ENCODE assay signal across 12 cellular contexts in the genomic region with DNA sequence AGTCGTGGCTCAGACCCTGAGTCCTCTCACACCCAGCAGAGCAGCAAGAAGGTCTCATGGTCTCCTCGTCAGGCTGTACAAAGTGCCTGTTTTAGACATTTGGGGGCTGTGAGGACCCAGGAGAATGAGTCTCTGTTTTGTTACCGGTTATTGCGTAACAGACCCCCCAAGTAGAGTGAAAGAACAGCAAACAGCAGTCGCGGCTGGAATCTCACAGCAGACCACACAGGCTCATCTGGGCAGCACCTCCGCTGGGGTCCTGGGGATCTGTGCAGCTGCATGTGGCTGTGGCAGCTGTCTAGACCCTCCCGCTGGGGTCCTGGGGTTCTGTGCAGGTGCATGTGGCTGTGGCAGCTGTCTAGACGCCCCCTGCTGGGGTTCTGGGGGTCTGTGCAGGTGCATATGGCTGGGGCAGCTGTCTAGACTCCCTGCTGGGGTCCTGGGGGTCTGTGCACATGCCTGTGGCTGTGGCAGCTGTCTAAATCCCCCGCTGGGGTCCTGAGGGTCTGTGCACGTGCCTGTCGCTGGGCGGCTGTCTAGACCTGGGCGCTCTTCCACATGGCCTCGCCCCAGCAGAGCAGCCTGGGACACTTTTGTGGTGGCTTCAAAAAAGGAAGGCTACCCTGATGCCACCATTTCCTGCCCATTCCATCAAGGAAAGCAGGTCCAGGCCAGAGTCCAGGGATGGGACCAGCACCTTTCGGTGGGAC. TPM values are rescaled to one million over a fixed set of nuclear protein-coding genes. Genes with fewer than 3 reads are reported as not detected.
DNase-seq lines count a peak whose midpoint lies in the region; ATAC-seq and TF ChIP-seq lines count a peak whose summit lies in the region.
"Had no signal": no experiment of that assay in that cellular context is flagged by ENCODE, and none has a peak within 500 bp of the region (broad histone marks: within the 10 kb centered on the region; RNA-seq: fewer than 3 reads in every experiment).

No MANE protein-coding gene starts in this region.

- H3K27me3 Mint-ChIP-seq in activated CD4-positive, alpha-beta T cell treated with anti-CD3 and anti-CD28 coated beads for 36 hours, result no peaks in the 10 kb centered on the region
- H3K27me3 Mint-ChIP-seq: activated naive CD8-positive, alpha-beta T cell treated with anti-CD3 and anti-CD28 coated beads, Interleukin-2, amount 10 ng/mL, durations not matched to agents 7 days and 5 days; CD8-positive, alpha-beta memory T cell had no signal

- peaks cover 7% of the 10 kb centered on the region for H3K4me1 Mint-ChIP-seq in activated CD4-positive, alpha-beta T cell treated with anti-CD3 and anti-CD28 coated beads for 36 hours
- H3K4me1 Mint-ChIP-seq: activated naive CD8-positive, alpha-beta T cell treated with anti-CD3 and anti-CD28 coated beads, Interleukin-2, amount 10 ng/mL, durations not matched to agents 7 days and 5 days; nephron had no signal

- peak; percentile 30 for DNase-seq in activated CD4-positive, alpha-beta T cell treated with anti-CD3 and anti-CD28 coated beads for 36 hours
- DNase-seq in activated CD4-positive, alpha-beta T cell treated with anti-CD3 and anti-CD28 coated beads, Interleukin-2, amount 50 U/mL, for 48 hours, result no peak
- peak; percentile 35 for DNase-seq in Jurkat, Clone E6-1 (ENCODE audit: low read depth, low spot score)
- DNase-seq in brain pericyte (ENCODE audit: low read depth, low spot score) (peak; percentile 75), retinal pigment epithelial cell (ENCODE audit: low read depth) (no peak), NCI-H1436 (lab: John Stamatoyannopoulos, UW) (no peak), activated gamma-delta T cell (lab: John Stamatoyannopoulos, UW) (no peak)
- DNase-seq: activated naive CD8-positive, alpha-beta T cell treated with anti-CD3 and anti-CD28 coated beads, Interleukin-2, amount 10 ng/mL, durations not matched to agents 7 days and 5 days; foreskin melanocyte had no signal

- ATAC-seq in activated CD4-positive, alpha-beta T cell treated with anti-CD3 and anti-CD28 coated beads for 36 hours, result no peak
- ATAC-seq in HG03439 (IDR thresholded peaks at IDR 0.05; ENCODE audit: unreplicated experiment), result no peak

- no peak overlapping the region for H3K4me3 Mint-ChIP-seq in activated CD4-positive, alpha-beta T cell treated with anti-CD3 and anti-CD28 coated beads for 36 hours
- H3K4me3 Mint-ChIP-seq: activated naive CD8-positive, alpha-beta T cell treated with anti-CD3 and anti-CD28 coated beads, Interleukin-2, amount 10 ng/mL, durations not matched to agents 7 days and 5 days; CD8-positive, alpha-beta memory T cell; nephron had no signal

- POLR2A ChIA-PET in activated CD4-positive, alpha-beta T cell treated with anti-CD3 and anti-CD28 coated beads for 36 hours (lab: Charles Lee), result no interaction called here

- H3K27ac Mint-ChIP-seq in activated CD4-positive, alpha-beta T cell treated with anti-CD3 and anti-CD28 coated beads for 36 hours, result no peak overlapping the region
- H3K27ac Mint-ChIP-seq: activated naive CD8-positive, alpha-beta T cell treated with anti-CD3 and anti-CD28 coated beads, Interleukin-2, amount 10 ng/mL, durations not matched to agents 7 days and 5 days; nephron had no signal

- CTCF ChIA-PET in activated CD4-positive, alpha-beta T cell treated with anti-CD3 and anti-CD28 coated beads for 36 hours (lab: Charles Lee), result interaction anchor here (1.1 to 1.6 kb wide), 2 partner anchors 16 to 18 kb away, joined by 3 to 4 read pairs; no protein-coding TSS in a partner anchor

- no peak overlapping the region for H3K4me3 ChIP-seq in Jurkat, Clone E6-1 (ENCODE audit: low read length)
- H3K4me3 ChIP-seq in retinal pigment epithelial cell (ENCODE audit: low read length), result no peak overlapping the region

- peak; percentile 47 for TF ChIP-seq CTCF in retinal pigment epithelial cell (conservative IDR thresholded peaks at IDR 0.05; ENCODE audit: low read depth, low read length)

- H3K9me3 Mint-ChIP-seq in activated CD4-positive, alpha-beta T cell treated with anti-CD3 and anti-CD28 coated beads for 36 hours (ENCODE audit: low read depth), result no peaks in the 10 kb centered on the region
- H3K9me3 Mint-ChIP-seq: activated naive CD8-positive, alpha-beta T cell treated with anti-CD3 and anti-CD28 coated beads, Interleukin-2, amount 10 ng/mL, durations not matched to agents 7 days and 5 days; CD8-positive, alpha-beta memory T cell; nephron had no signal

- H3K36me3 Mint-ChIP-seq in activated CD4-positive, alpha-beta T cell treated with anti-CD3 and anti-CD28 coated beads for 36 hours (ENCODE audit: low read depth), result peaks cover 4% of the 10 kb centered on the region
- H3K36me3 Mint-ChIP-seq: activated naive CD8-positive, alpha-beta T cell treated with anti-CD3 and anti-CD28 coated beads, Interleukin-2, amount 10 ng/mL, durations not matched to agents 7 days and 5 days had no signal

- intact Hi-C loops in activated CD4-positive, alpha-beta T cell treated with anti-CD3 and anti-CD28 coated beads for 36 hours (cut with DNase I, micrococcal nuclease), result no loop called here

RNA-seq across cellular contexts. Expression of gene ENTPD6, which starts 24.7 kb away (rescaled TPM):
- 10 to 100 TPM; 34.3 to 41.5 TPM for total RNA-seq in activated CD4-positive, alpha-beta T cell treated with anti-CD3 and anti-CD28 coated beads for 36 hours
- 64.8 TPM for polyA plus RNA-seq in Jurkat, Clone E6-1 (2012; ENCODE audit: insufficient read depth, insufficient read length)

RNA-seq across cellular contexts. Expression of gene PYGB, which starts 27.7 kb away (rescaled TPM):
- total RNA-seq in activated CD4-positive, alpha-beta T cell treated with anti-CD3 and anti-CD28 coated beads for 36 hours, result 10 to 100 TPM; 18.0 to 21.1 TPM
- 29.3 TPM for polyA plus RNA-seq in Jurkat, Clone E6-1 (2012; ENCODE audit: insufficient read depth, insufficient read length)

Comparison
In these comparisons a context has a peak if more than half of its experiments do, and no peak if none do; other contexts are left out.
1. DNase-seq: peak in activated CD4-positive, alpha-beta T cell treated with anti-CD3 and anti-CD28 coated beads for 36 hours (single experiment), Jurkat, Clone E6-1 (single experiment) and brain pericyte (single experiment); none in activated CD4-positive, alpha-beta T cell treated with anti-CD3 and anti-CD28 coated beads, Interleukin-2, amount 50 U/mL, for 48 hours (0 of 2), retinal pigment epithelial cell (single experiment), NCI-H1436 (single experiment) and activated gamma-delta T cell (single experiment).